Comparison of ENCODE assay signal across 1 cellular context in the genomic region with DNA sequence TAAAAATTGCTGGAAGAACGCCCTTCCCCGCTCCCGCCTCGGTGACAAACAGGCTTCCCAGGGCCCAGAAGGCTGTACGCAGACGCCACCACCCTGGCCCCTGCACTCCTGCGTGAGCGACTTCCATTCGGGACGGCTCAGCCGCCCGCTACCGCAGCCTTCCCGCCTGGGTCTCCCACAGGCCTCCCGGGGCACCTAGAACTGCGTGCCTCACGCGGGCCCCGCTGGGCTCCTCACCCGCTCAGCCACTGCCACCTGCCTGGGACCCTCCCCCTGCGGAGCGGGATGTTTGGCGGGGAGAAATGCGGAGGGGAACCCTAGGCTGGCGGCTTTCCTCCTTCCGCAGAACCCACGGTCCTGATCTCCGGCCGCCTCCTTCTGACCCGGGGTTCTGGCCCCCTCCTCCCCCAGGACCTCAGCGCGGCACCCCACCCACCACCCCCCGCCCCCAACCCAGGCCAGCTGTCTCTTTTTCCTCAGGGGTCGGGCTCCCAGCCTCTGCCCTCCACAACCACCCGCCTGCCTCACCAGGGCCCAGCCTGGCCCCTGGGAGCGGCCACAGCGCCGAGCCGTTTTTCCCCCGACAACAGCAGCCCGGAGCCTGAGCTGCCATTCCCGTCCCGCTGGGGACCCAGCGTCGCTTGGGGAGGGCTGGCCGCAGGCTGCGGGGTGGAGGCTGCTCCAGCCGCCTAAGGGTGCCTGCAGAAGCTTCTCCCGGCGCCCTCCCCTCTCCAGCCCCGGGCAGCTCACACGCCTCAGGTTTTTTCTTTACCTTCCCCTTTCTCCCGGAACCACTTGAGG.
TF ChIP-seq lines count a peak whose summit lies in the region.

No MANE protein-coding gene starts in this region.

TF ChIP-seq in IMR-90, 13 proteins besides CTCF, POLR2A, EP300 and RAD21 (continued from another document):
- TF ChIP-seq, protein P1, sequence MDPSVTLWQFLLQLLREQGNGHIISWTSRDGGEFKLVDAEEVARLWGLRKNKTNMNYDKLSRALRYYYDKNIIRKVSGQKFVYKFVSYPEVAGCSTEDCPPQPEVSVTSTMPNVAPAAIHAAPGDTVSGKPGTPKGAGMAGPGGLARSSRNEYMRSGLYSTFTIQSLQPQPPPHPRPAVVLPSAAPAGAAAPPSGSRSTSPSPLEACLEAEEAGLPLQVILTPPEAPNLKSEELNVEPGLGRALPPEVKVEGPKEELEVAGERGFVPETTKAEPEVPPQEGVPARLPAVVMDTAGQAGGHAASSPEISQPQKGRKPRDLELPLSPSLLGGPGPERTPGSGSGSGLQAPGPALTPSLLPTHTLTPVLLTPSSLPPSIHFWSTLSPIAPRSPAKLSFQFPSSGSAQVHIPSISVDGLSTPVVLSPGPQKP (IDR thresholded peaks at IDR 0.05; ENCODE audit: borderline replicate concordance, low read depth, low read length) = no peak
- TF ChIP-seq NFE2L2 (IDR thresholded peaks at IDR 0.05; ENCODE audit: low read depth, low read length) (no peak), CHD1 (IDR thresholded peaks at IDR 0.05; ENCODE audit: low read depth, low read length) (no peak), RFX5 (IDR thresholded peaks at IDR 0.05; ENCODE audit: low read depth, low read length) (no peak), BHLHE40 (IDR thresholded peaks at IDR 0.05; ENCODE audit: low read depth, low read length) (no peak), MAFK (IDR thresholded peaks at IDR 0.05; ENCODE audit: low read depth, low read length) (no peak), RCOR1 (IDR thresholded peaks at IDR 0.05; ENCODE audit: insufficient replicate concordance, low read length) (no peak)
